1 cellular context compared by ENCODE assay signal in genomic region chr16:27756206-27756970, GRCh38.
TF ChIP-seq lines count a peak whose summit lies in the region.

No MANE protein-coding gene starts in this region.

TF ChIP-seq in K562, 482 proteins besides CTCF, POLR2A, EP300 and RAD21 (continued from another document):
- no peak for TF ChIP-seq USF1 (CRISPR knock-in tag; IDR thresholded peaks at IDR 0.05)
